ENCODE assay signal across 8 cellular contexts in genomic region chr5:170522211-170523128, GRCh38. TPM values are rescaled to one million over a fixed set of nuclear protein-coding genes. Genes with fewer than 3 reads are reported as not detected.
A peak's percentile ranks its signal among the peaks of the same experiment; 100 is the strongest.
DNase-seq lines count a peak whose midpoint lies in the region; TF ChIP-seq lines count a peak whose summit lies in the region.

No MANE protein-coding gene starts in this region.

- DNase-seq in H4 (ENCODE audit: low spot score) (peak; percentile 89), NCI-H446 (lab: John Stamatoyannopoulos, UW) (peak; percentile 32 to 74), cerebellar cortex (ENCODE audit: low spot score) (peak; percentile 81), progenitor cell of endocrine pancreas (ENCODE audit: low spot score, unreplicated experiment) (no peak), islet precursor cell (no peak), NCI-H526 treated with DMSO at 0.1 percent for 48 hours (lab: John Stamatoyannopoulos, UW) (no peak), HPDE6-E6E7 (ENCODE audit: extremely low spot score) (no peak)
- no peak for DNase-seq in activated CD8-positive, alpha-beta memory T cell treated with anti-CD3 and anti-CD28 coated beads, Interleukin-2, amount 50 U/mL, for 48 hours

- H3K27ac Mint-ChIP-seq in progenitor cell of endocrine pancreas = peak overlapping the region; percentile 3

- peaks cover 2% of the 10 kb centered on the region for H3K36me3 Mint-ChIP-seq in progenitor cell of endocrine pancreas (ENCODE audit: insufficient read depth)

- no peak for TF ChIP-seq CTCF in progenitor cell of endocrine pancreas (IDR thresholded peaks at IDR 0.05; ENCODE audit: unreplicated experiment)

- no peaks in the 10 kb centered on the region for H3K9me3 Mint-ChIP-seq in progenitor cell of endocrine pancreas (ENCODE audit: low read depth)

- H3K4me1 Mint-ChIP-seq in progenitor cell of endocrine pancreas (ENCODE audit: low read depth) = peaks cover 4% of the 10 kb centered on the region

- peaks cover 13% of the 10 kb centered on the region for H3K27me3 Mint-ChIP-seq in progenitor cell of endocrine pancreas

- H3K4me3 Mint-ChIP-seq in progenitor cell of endocrine pancreas (ENCODE audit: low read depth) = no peak overlapping the region

RNA-seq across cellular contexts. Expression of gene KCNIP1, which starts 18.6 kb away (rescaled TPM):
- not detected in 2 replicates for total RNA-seq in H4 (2014; rRNA removed; shearing (Covaris generic))
- total RNA-seq in progenitor cell of endocrine pancreas = 17.8 and 18.2 TPM in 2 replicates

Comparison
In these comparisons a context has a peak if more than half of its experiments do, and no peak if none do; other contexts are left out.
1. DNase-seq: peak in H4 (single experiment), NCI-H446 (2 of 2) and cerebellar cortex (single experiment); none in progenitor cell of endocrine pancreas (single experiment), activated CD8-positive, alpha-beta memory T cell treated with anti-CD3 and anti-CD28 coated beads, Interleukin-2, amount 50 U/mL, for 48 hours (single experiment), islet precursor cell (single experiment), NCI-H526 treated with DMSO at 0.1 percent for 48 hours (single experiment) and HPDE6-E6E7 (single experiment).
2. RNA of gene KCNIP1, which starts 18.6 kb away (total RNA-seq): 17.8 to 18.2 TPM in progenitor cell of endocrine pancreas; not detected in H4; every median in the first group is over 10 times any median in the second.